27 cellular contexts compared by ENCODE assay signal in the genomic region with DNA sequence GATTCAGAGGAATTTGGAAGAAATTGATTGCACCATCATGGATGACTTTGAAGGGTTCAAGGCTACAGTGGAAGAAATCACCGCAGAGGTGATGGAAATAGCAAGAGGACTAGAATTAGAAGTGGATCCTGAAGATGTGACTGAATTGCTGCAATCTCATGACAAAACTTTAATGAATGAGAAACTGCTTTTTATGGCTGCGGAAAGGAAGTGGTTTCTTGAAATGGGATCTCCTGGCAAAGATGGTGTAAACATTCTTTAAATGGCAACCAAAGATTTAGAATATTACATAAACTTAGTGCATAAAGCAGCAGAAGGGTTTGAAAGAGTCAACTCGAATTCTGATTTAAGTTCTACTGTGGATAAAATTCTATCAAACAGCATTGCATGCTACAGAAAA.
"Had no signal": no experiment of that assay in that cellular context is flagged by ENCODE, and none has a peak within 500 bp of the region (broad histone marks: within the 10 kb centered on the region; RNA-seq: fewer than 3 reads in every experiment).

No MANE protein-coding gene starts in this region.

- H3K27me3 ChIP-seq: adrenal gland, body of pancreas, esophagus squamous epithelium, right atrium auricular region, uterus had no signal

- H3K27ac Mint-ChIP-seq: activated naive CD8-positive, alpha-beta T cell; natural killer cell treated with Interleukin-12 subunit alpha and Interleukin-12 subunit beta and Interleukin-15 and Interleukin-18, amount 100 ng/mL, for 72 hours; stimulated activated effector memory CD8-positive, alpha-beta T cell treated with anti-CD3 and anti-CD28 coated beads, Interleukin-12 subunit alpha, Interleukin-12 subunit beta, amount 100 ng/mL, for 72 hours; stimulated activated naive CD8-positive, alpha-beta T cell treated with anti-CD3 and anti-CD28 coated beads, Interleukin-15, Interleukin-2, amounts not matched to agents 100 ng/mL and 50 ng/mL, for 24 hours; T-helper 2 cell treated with Interferon-gamma antibody and Interleukin-4, amounts not matched to agents 5 μg/mL and 100 μg/mL, for 36 hours; type B pancreatic cell had no signal

- H3K4me1 ChIP-seq: adrenal gland, body of pancreas, esophagus squamous epithelium, left ventricle myocardium inferior, right atrium auricular region, uterus had no signal

- H3K9me3 ChIP-seq: adrenal gland, body of pancreas, esophagus squamous epithelium, left ventricle myocardium inferior, right atrium auricular region, uterus had no signal

- ATAC-seq: body of pancreas; mucosa of descending colon; natural killer cell treated with Interleukin-12 subunit alpha and Interleukin-12 subunit beta and Interleukin-15 and Interleukin-18, amount 100 ng/mL, for 72 hours; stimulated activated effector memory CD8-positive, alpha-beta T cell treated with anti-CD3 and anti-CD28 coated beads, Interleukin-12 subunit alpha, Interleukin-12 subunit beta, amount 100 ng/mL, for 72 hours had no signal

- H3K4me3 Mint-ChIP-seq: activated naive CD8-positive, alpha-beta T cell; natural killer cell treated with Interleukin-12 subunit alpha and Interleukin-12 subunit beta and Interleukin-15 and Interleukin-18, amount 100 ng/mL, for 72 hours; stimulated activated effector memory CD8-positive, alpha-beta T cell treated with anti-CD3 and anti-CD28 coated beads, Interleukin-12 subunit alpha, Interleukin-12 subunit beta, amount 100 ng/mL, for 72 hours; stimulated activated naive CD8-positive, alpha-beta T cell treated with anti-CD3 and anti-CD28 coated beads, Interleukin-15, Interleukin-2, amounts not matched to agents 100 ng/mL and 50 ng/mL, for 24 hours; T-helper 2 cell treated with Interferon-gamma antibody and Interleukin-4, amounts not matched to agents 5 μg/mL and 100 μg/mL, for 36 hours; type B pancreatic cell had no signal

- H3K27me3 Mint-ChIP-seq: activated naive CD8-positive, alpha-beta T cell; natural killer cell treated with Interleukin-12 subunit alpha and Interleukin-12 subunit beta and Interleukin-15 and Interleukin-18, amount 100 ng/mL, for 72 hours; stimulated activated naive CD8-positive, alpha-beta T cell treated with anti-CD3 and anti-CD28 coated beads, Interleukin-15, Interleukin-2, amounts not matched to agents 100 ng/mL and 50 ng/mL, for 24 hours; type B pancreatic cell had no signal

- H3K9me3 Mint-ChIP-seq: type B pancreatic cell had no signal

- FAIRE-seq: colon, frontal cortex, islet of Langerhans had no signal

- DNase-seq: activated CD4-positive, alpha-beta T cell treated with anti-CD3 and anti-CD28 coated beads for 4 hours; activated CD4-positive, alpha-beta T cell treated with anti-CD3 and anti-CD28 coated beads, Interleukin-2, amount 50 U/mL, for 4 hours; activated effector memory CD4-positive, alpha-beta T cell treated with Interleukin-2 at 50 U/mL for 16 hours; activated naive CD4-positive, alpha-beta T cell treated with Interleukin-2 at 50 U/mL for 16 hours; activated T-cell treated with anti-CD3 and anti-CD28 coated beads for 4 hours; adrenal gland; aorta; body of pancreas; dermis blood vessel endothelial cell; effector CD4-positive, alpha-beta T cell; esophagus squamous epithelium; left ventricle myocardium inferior; mucosa of descending colon; stimulated activated CD4-positive, alpha-beta T cell treated with anti-CD3 and anti-CD28 coated beads, Interleukin-4, amount 100 ng/mL, for 24 hours; uterus had no signal

- H3K4me1 Mint-ChIP-seq: stimulated activated effector memory CD8-positive, alpha-beta T cell treated with anti-CD3 and anti-CD28 coated beads, Interleukin-12 subunit alpha, Interleukin-12 subunit beta, amount 100 ng/mL, for 72 hours had no signal

- H3K36me3 Mint-ChIP-seq: activated naive CD8-positive, alpha-beta T cell; stimulated activated effector memory CD8-positive, alpha-beta T cell treated with anti-CD3 and anti-CD28 coated beads, Interleukin-12 subunit alpha, Interleukin-12 subunit beta, amount 100 ng/mL, for 72 hours; type B pancreatic cell had no signal

- H3K36me3 ChIP-seq: adrenal gland, esophagus squamous epithelium, left ventricle myocardium inferior, right atrium auricular region, uterus had no signal

- H3K4me3 ChIP-seq: adrenal gland, body of pancreas, esophagus squamous epithelium, left ventricle myocardium inferior, lung, mucosa of descending colon, right atrium auricular region, uterus had no signal

- H3K27ac ChIP-seq: adrenal gland, body of pancreas, esophagus squamous epithelium, left ventricle myocardium inferior, right atrium auricular region, uterus, VCaP had no signal
